8 cellular contexts compared by ENCODE assay signal in genomic region chr4:128854433-128854832, GRCh38. TPM values are rescaled to one million over a fixed set of nuclear protein-coding genes. Genes with fewer than 3 reads are reported as not detected.
DNase-seq lines count a peak whose midpoint lies in the region; ATAC-seq and TF ChIP-seq lines count a peak whose summit lies in the region.

No MANE protein-coding gene starts in this region.

- TF ChIP-seq EP300 in gastroesophageal sphincter (IDR thresholded peaks at IDR 0.05): no peak

- no peak overlapping the region for H3K27ac ChIP-seq in gastroesophageal sphincter

- DNase-seq in ELR (ENCODE audit: low read depth): peak; percentile 3
- DNase-seq in Jurkat, Clone E6-1 (ENCODE audit: low read depth, low spot score): peak; percentile 79
- peak; percentile 12 for DNase-seq in fibroblast of mammary gland (ENCODE audit: low read depth)
- no peak for DNase-seq in NCI-H2171 treated with DMSO at 0.1 percent for 48 hours (lab: John Stamatoyannopoulos, UW)
- no peak for DNase-seq in occipital lobe (lab: John Stamatoyannopoulos, UW)
- no peak for DNase-seq in head of caudate nucleus

- no peaks in the 10 kb centered on the region for H3K9me3 ChIP-seq in gastroesophageal sphincter

- no peak overlapping the region for H3K4me3 ChIP-seq in Jurkat, Clone E6-1 (ENCODE audit: low read length)
- H3K4me3 ChIP-seq in fibroblast of mammary gland (ENCODE audit: control insufficient read depth, low read depth, low read length) (no peak overlapping the region), gastroesophageal sphincter (no peak overlapping the region)

- TF ChIP-seq POLR2A in gastroesophageal sphincter (IDR thresholded peaks at IDR 0.05): no peak

- peaks cover 0 to 100% of the 10 kb centered on the region in 2 donors for H3K36me3 ChIP-seq in gastroesophageal sphincter

- intact Hi-C loops in head of caudate nucleus (cut with DNase I): no loop called here

- no peaks in the 10 kb centered on the region for H3K27me3 ChIP-seq in gastroesophageal sphincter

- H3K4me1 ChIP-seq in gastroesophageal sphincter: peaks cover 0 to 14% (median 6%) of the 10 kb centered on the region in 3 donors

- TF ChIP-seq CTCF in fibroblast of mammary gland (conservative IDR thresholded peaks at IDR 0.05; ENCODE audit: control insufficient read depth, insufficient read depth, low read depth, low read length) (no peak), gastroesophageal sphincter (IDR thresholded peaks at IDR 0.05) (no peak)

- 59 to 69% methylated on average over 6 of the region's 6 CpGs for WGBS in gastroesophageal sphincter (ENCODE audit: low coverage in 1 of 2), 2 donors

- ATAC-seq in GM21423 (IDR thresholded peaks at IDR 0.05; ENCODE audit: unreplicated experiment): peak; percentile 82
- ATAC-seq in gastroesophageal sphincter: no peak

RNA-seq across cellular contexts. Expression of gene JADE1, which starts 44.9 kb away (rescaled TPM):
- 37.3 TPM for polyA plus RNA-seq in Jurkat, Clone E6-1 (2012; ENCODE audit: insufficient read depth, insufficient read length)
- total RNA-seq in gastroesophageal sphincter: 100 to 1,000 TPM in 1 of 4 donors, 10 to 100 TPM in 3; 45.5 to 112 (median 63.5) TPM
- 44.3 TPM for total RNA-seq in occipital lobe

Comparison
In these comparisons a context has a peak if more than half of its experiments do, and no peak if none do; other contexts are left out.
1. DNase-seq: peak in ELR (single experiment), Jurkat, Clone E6-1 (single experiment) and fibroblast of mammary gland (single experiment); none in NCI-H2171 treated with DMSO at 0.1 percent for 48 hours (single experiment), occipital lobe (single experiment) and head of caudate nucleus (0 of 42).